In the genomic region with DNA sequence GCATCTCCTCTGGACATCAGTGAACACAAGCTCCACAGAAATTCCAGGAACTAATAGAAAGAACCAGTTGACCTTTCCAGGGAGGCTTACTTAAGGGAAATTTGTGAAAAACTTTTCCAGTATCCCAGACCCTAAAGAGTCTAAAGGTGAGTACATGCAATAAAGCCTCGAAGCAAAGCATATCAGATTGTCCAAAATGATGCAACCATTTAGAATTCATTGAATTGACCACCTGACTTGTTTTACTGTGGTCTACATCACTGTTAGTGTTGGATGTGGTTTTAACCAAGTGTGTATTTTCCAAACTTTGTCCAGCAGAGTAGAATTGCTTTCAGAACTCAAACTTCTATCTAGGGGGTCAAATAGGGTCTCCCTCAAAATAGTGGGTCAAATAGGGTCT, we compare ENCODE assay signal across 11 cellular contexts.
"Had no signal": no experiment of that assay in that cellular context is flagged by ENCODE, and none has a peak within 500 bp of the region (broad histone marks: within the 10 kb centered on the region; RNA-seq: fewer than 3 reads in every experiment).

No MANE protein-coding gene starts in this region.

- FAIRE-seq: H1, H54 had no signal

- ATAC-seq: GM23338, HCT116 had no signal

- H3K4me3 ChIP-seq: GM23248, GM23338, HAP-1 had no signal

- H3K36me3 ChIP-seq: HAP-1 had no signal

- H3K4me1 ChIP-seq: HAP-1 had no signal

- H3K27ac ChIP-seq: GM23248 had no signal

- H3K9me3 ChIP-seq: HAP-1 had no signal

- H3K4me2 ChIP-seq: GM23338 had no signal

- H2AFZ ChIP-seq: GM23248, GM23338 had no signal

- DNase-seq: GM23248, GOT3, H7, H9, HCEC 1CT, HFFc6 had no signal

- H3K9ac ChIP-seq: GM23248 had no signal
